In the genomic region with DNA sequence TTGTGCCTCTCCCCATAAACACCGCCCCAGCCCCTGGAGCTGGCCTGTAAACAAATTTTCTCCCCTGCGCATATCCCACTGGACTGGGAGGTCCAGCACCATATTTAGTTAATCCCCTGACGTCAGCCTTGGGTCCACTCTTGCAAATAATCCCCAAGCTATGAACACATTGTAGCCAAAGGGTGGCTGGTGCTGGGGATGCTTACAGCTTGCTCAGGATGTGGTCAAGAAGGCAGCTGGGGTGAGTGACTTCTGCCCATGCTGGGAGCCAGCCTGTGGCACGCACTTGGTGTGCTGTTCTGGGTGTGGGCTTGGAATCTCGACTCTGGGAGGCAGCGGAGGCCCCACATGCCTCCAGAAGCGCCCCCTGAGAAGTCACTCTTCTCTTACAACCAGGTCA, we compare ENCODE assay signal across 13 cellular contexts. TPM values are rescaled to one million over a fixed set of nuclear protein-coding genes. Genes with fewer than 3 reads are reported as not detected.
DNase-seq lines count a peak whose midpoint lies in the region; ATAC-seq, FAIRE-seq and TF ChIP-seq lines count a peak whose summit lies in the region.
"Had no signal": no experiment of that assay in that cellular context is flagged by ENCODE, and none has a peak within 500 bp of the region (broad histone marks: within the 10 kb centered on the region; RNA-seq: fewer than 3 reads in every experiment).

No MANE protein-coding gene starts in this region.

- peak; percentile 75 for FAIRE-seq in RCC 7860 (lab: Jason Lieb, UNC)

- ATAC-seq in HG02678 (IDR thresholded peaks at IDR 0.05; ENCODE audit: unreplicated experiment) (no peak), HG02798 (IDR thresholded peaks at IDR 0.05; ENCODE audit: poor library complexity, unreplicated experiment) (no peak)

- H3K9ac ChIP-seq in skeletal muscle tissue (ENCODE audit: low read depth in 1 of 3, low read length in 3 of 3) = no peak overlapping the region
- H3K9ac ChIP-seq: parathyroid adenoma had no signal

- H3K27me3 Mint-ChIP-seq in mesothelial cell of epicardium (ENCODE audit: low read depth) = peaks cover 6% of the 10 kb centered on the region

- H3K4me3 ChIP-seq in fibroblast of mammary gland (ENCODE audit: control insufficient read depth, low read depth, low read length) = no peak overlapping the region
- H3K4me3 ChIP-seq in skeletal muscle tissue (ENCODE audit: low read length in 3 of 3) = no peak overlapping the region

- no peaks in the 10 kb centered on the region for H3K36me3 Mint-ChIP-seq in mesothelial cell of epicardium

- H3K27ac ChIP-seq in skeletal muscle tissue (ENCODE audit: low read depth, low read length) = peak overlapping the region; percentile 85

- DNase-seq in GM04504 (ENCODE audit: low read depth) (peak; percentile 57), RCC 7860 (ENCODE audit: low spot score) (peak; percentile 67), fibroblast of mammary gland (ENCODE audit: low read depth) (peak; percentile 67), NCI-H2107 (lab: John Stamatoyannopoulos, UW) (no peak), mesothelial cell of epicardium (ENCODE audit: low spot score in 2 of 2, unreplicated experiment in 2 of 2) (no peak)
- DNase-seq: activated T-cell treated with anti-CD3 and anti-CD28 coated beads, Interleukin-2, amount 50 U/mL, for 24 hours; DND-41; NCI-H748 treated with DMSO at 0.1 percent for 48 hours had no signal

- H3K9me3 Mint-ChIP-seq in mesothelial cell of epicardium = no peaks in the 10 kb centered on the region
- H3K9me3 Mint-ChIP-seq: activated T-cell treated with anti-CD3 and anti-CD28 coated beads, Interleukin-2, amount 50 U/mL, for 24 hours had no signal

- H3K36me3 ChIP-seq in skeletal muscle tissue (ENCODE audit: control insufficient read depth in 3 of 3, insufficient read depth in 3 of 3, low read length in 3 of 3) = no peaks in the 10 kb centered on the region

- H3K9me3 ChIP-seq in skeletal muscle tissue (ENCODE audit: control insufficient read depth in 3 of 3, low read length in 3 of 3) = no peaks in the 10 kb centered on the region

- no peak overlapping the region for H3K4me3 Mint-ChIP-seq in mesothelial cell of epicardium
- H3K4me3 Mint-ChIP-seq: activated T-cell treated with anti-CD3 and anti-CD28 coated beads, Interleukin-2, amount 50 U/mL, for 24 hours had no signal

- peaks cover 25% of the 10 kb centered on the region for H3K4me1 Mint-ChIP-seq in mesothelial cell of epicardium

- peaks cover 0 to 8% (median 0%) of the 10 kb centered on the region in 3 donors for H3K27me3 ChIP-seq in skeletal muscle tissue (ENCODE audit: control insufficient read depth in 3 of 3, insufficient read depth in 3 of 3, low read length in 3 of 3)

- H3K4me1 ChIP-seq in skeletal muscle tissue (ENCODE audit: control insufficient read depth in 3 of 3, insufficient read depth in 3 of 3, low read length in 3 of 3) = peaks cover 60 to 65% (median 64%) of the 10 kb centered on the region in 3 donors

- TF ChIP-seq CTCF in fibroblast of mammary gland (conservative IDR thresholded peaks at IDR 0.05; ENCODE audit: control insufficient read depth, insufficient read depth, low read depth, low read length) (no peak), mesothelial cell of epicardium (IDR thresholded peaks at IDR 0.05; ENCODE audit: unreplicated experiment) (no peak)

- no peak overlapping the region for H3K27ac Mint-ChIP-seq in mesothelial cell of epicardium
- H3K27ac Mint-ChIP-seq: activated T-cell treated with anti-CD3 and anti-CD28 coated beads, Interleukin-2, amount 50 U/mL, for 24 hours had no signal

RNA-seq across cellular contexts. Expression of a gene that starts 32.1 kb away (rescaled TPM):
- 5.7 TPM for total RNA-seq in skeletal muscle tissue
- total RNA-seq in mesothelial cell of epicardium = 0.87 to 1.7 TPM (median 1.4 TPM) in 3 replicates
- total RNA-seq: T-helper 1 cell treated with Interleukin-12 subunit alpha and Interleukin-12 subunit beta and Interleukin-4 antibody, amounts not matched to agents 30 ng/mL and 1 ng/mL, for 36 hours had no signal

Comparison
In these comparisons a context has a peak if more than half of its experiments do, and no peak if none do; other contexts are left out.
1. DNase-seq: peak in GM04504 (single experiment), RCC 7860 (single experiment) and fibroblast of mammary gland (single experiment); none in NCI-H2107 (single experiment) and mesothelial cell of epicardium (0 of 2).